Comparison of ENCODE assay signal across 9 cellular contexts in genomic region chr5:80125022-80125961, GRCh38.
DNase-seq lines count a peak whose midpoint lies in the region; ATAC-seq, FAIRE-seq and TF ChIP-seq lines count a peak whose summit lies in the region.
"Had no signal": no experiment of that assay in that cellular context is flagged by ENCODE, and none has a peak within 500 bp of the region (broad histone marks: within the 10 kb centered on the region; RNA-seq: fewer than 3 reads in every experiment).

No MANE protein-coding gene starts in this region.

- H3K4me3 ChIP-seq in body of pancreas, result no peak overlapping the region

- intact Hi-C loops in activated naive CD4-positive, alpha-beta T cell treated with anti-CD3 and anti-CD28 coated beads for 36 hours (cut with micrococcal nuclease), result loop anchor here (1.0 to 10.0 kb wide), 2 partner anchors 131 to 880 kb away; partner anchors contain the start of gene SERINC5
- intact Hi-C loops in body of pancreas (cut with DNase I), result no loop called here

- WGBS in body of pancreas, 2 donors, result 81 to 83% methylated on average over 11 of the region's 11 CpGs

- H3K4me1 ChIP-seq in body of pancreas, result no peaks in the 10 kb centered on the region

- no peak for FAIRE-seq in frontal cortex (lab: Jason Lieb, UNC)

- peak overlapping the region; percentile 17 for H3K4me3 Mint-ChIP-seq in activated naive CD4-positive, alpha-beta T cell treated with anti-CD3 and anti-CD28 coated beads for 36 hours
- H3K4me3 Mint-ChIP-seq in stimulated activated effector memory CD8-positive, alpha-beta T cell treated with anti-CD3 and anti-CD28 coated beads, Interleukin-12 subunit alpha, Interleukin-12 subunit beta, amount 100 ng/mL, for 72 hours, result peak overlapping the region; percentile 42

- ATAC-seq in HG02852 (IDR thresholded peaks at IDR 0.05; ENCODE audit: unreplicated experiment), result peak; percentile 89
- no peak for ATAC-seq in stimulated activated effector memory CD8-positive, alpha-beta T cell treated with anti-CD3 and anti-CD28 coated beads, Interleukin-12 subunit alpha, Interleukin-12 subunit beta, amount 100 ng/mL, for 72 hours
- no peak for ATAC-seq in body of pancreas

- H3K36me3 ChIP-seq in body of pancreas (replicated peaks in 1 of 2; ENCODE audit: insufficient read depth in 1 of 2, low read depth in 2 of 2), result no peaks in the 10 kb centered on the region

- no peak for DNase-seq in activated naive CD4-positive, alpha-beta T cell treated with anti-CD3 and anti-CD28 coated beads for 36 hours
- DNase-seq in activated naive CD4-positive, alpha-beta T cell treated with Interleukin-2 at 50 U/mL for 16 hours, result no peak
- DNase-seq in SKM-1 (lab: John Stamatoyannopoulos, UW; ENCODE audit: unreplicated experiment) (peak; percentile 14), frontal cortex (ENCODE audit: low spot score in 2 of 2) (no peak), NCI-H2081 (lab: John Stamatoyannopoulos, UW) (no peak), body of pancreas (no peak)
- DNase-seq in stimulated activated effector memory CD8-positive, alpha-beta T cell treated with anti-CD3 and anti-CD28 coated beads, Interleukin-12 subunit alpha, Interleukin-12 subunit beta, amount 100 ng/mL, for 72 hours (ENCODE audit: low spot score in 2 of 2), result no peak

- peaks cover 1% of the 10 kb centered on the region for H3K36me3 Mint-ChIP-seq in activated naive CD4-positive, alpha-beta T cell treated with anti-CD3 and anti-CD28 coated beads for 36 hours (ENCODE audit: low read depth)
- H3K36me3 Mint-ChIP-seq in stimulated activated effector memory CD8-positive, alpha-beta T cell treated with anti-CD3 and anti-CD28 coated beads, Interleukin-12 subunit alpha, Interleukin-12 subunit beta, amount 100 ng/mL, for 72 hours, result no peaks in the 10 kb centered on the region

- H3K27me3 Mint-ChIP-seq in activated naive CD4-positive, alpha-beta T cell treated with anti-CD3 and anti-CD28 coated beads for 36 hours (ENCODE audit: low read depth), result no peaks in the 10 kb centered on the region

- CTCF ChIA-PET in activated naive CD4-positive, alpha-beta T cell treated with anti-CD3 and anti-CD28 coated beads for 36 hours (lab: Charles Lee), result interaction anchor here (0.5 to 1.9 kb wide), 9 partner anchors 30 to 248 kb away, joined by 3 to 6 read pairs (median 4); no protein-coding TSS in a partner anchor

- TF ChIP-seq CTCF in body of pancreas (IDR thresholded peaks at IDR 0.05), result no peak

- no peak for TF ChIP-seq POLR2A in body of pancreas (IDR thresholded peaks at IDR 0.05)

- H3K27me3 ChIP-seq in body of pancreas, result no peaks in the 10 kb centered on the region

- peaks cover 42% of the 10 kb centered on the region for H3K4me1 Mint-ChIP-seq in activated naive CD4-positive, alpha-beta T cell treated with anti-CD3 and anti-CD28 coated beads for 36 hours (ENCODE audit: low read depth)
- H3K4me1 Mint-ChIP-seq in stimulated activated effector memory CD8-positive, alpha-beta T cell treated with anti-CD3 and anti-CD28 coated beads, Interleukin-12 subunit alpha, Interleukin-12 subunit beta, amount 100 ng/mL, for 72 hours, result peaks cover 27% of the 10 kb centered on the region

- peak overlapping the region; percentile 43 for H3K27ac Mint-ChIP-seq in activated naive CD4-positive, alpha-beta T cell treated with anti-CD3 and anti-CD28 coated beads for 36 hours
- peak overlapping the region; percentile 14 for H3K27ac Mint-ChIP-seq in stimulated activated effector memory CD8-positive, alpha-beta T cell treated with anti-CD3 and anti-CD28 coated beads, Interleukin-12 subunit alpha, Interleukin-12 subunit beta, amount 100 ng/mL, for 72 hours

- no peaks in the 10 kb centered on the region for H3K9me3 ChIP-seq in body of pancreas

- peak overlapping the region in 1 of 4 donors; percentile 52 for H3K27ac ChIP-seq in body of pancreas
- H3K27ac ChIP-seq: C4-2B had no signal

- H3K9me3 Mint-ChIP-seq in activated naive CD4-positive, alpha-beta T cell treated with anti-CD3 and anti-CD28 coated beads for 36 hours, result peaks cover 3% of the 10 kb centered on the region
- no peaks in the 10 kb centered on the region for H3K9me3 Mint-ChIP-seq in stimulated activated effector memory CD8-positive, alpha-beta T cell treated with anti-CD3 and anti-CD28 coated beads, Interleukin-12 subunit alpha, Interleukin-12 subunit beta, amount 100 ng/mL, for 72 hours
